In the genomic region with DNA sequence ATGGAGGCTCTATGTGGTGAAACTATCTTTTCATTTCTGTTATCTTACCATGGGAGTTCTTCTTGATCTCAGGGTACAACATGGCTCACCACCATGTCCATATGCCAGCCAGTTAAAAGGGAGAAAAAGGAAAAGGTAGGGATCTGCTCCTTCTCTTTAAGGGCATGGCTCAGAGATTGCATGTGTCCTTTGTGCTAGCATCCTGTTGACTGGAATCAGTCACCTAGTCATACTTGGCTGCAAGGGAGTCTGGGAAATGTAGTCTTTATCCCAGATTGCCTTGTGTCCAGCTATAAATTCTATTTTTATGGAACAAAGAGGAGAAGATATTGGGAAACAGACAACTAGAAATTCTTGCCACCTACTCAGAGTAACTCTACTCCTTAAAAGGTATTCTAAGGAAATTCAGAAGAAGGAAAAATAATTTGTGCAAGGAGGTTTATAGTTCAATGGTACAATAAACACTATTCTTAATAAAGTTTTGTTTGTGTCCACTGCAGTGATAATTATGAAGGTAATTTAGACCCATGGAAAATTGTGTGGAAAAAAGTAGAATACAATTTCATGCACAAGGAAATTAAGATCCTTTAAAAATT, we compare ENCODE assay signal across 18 cellular contexts.
A peak's percentile ranks its signal among the peaks of the same experiment; 100 is the strongest.
DNase-seq lines count a peak whose midpoint lies in the region; ATAC-seq, FAIRE-seq and TF ChIP-seq lines count a peak whose summit lies in the region.
"Had no signal": no experiment of that assay in that cellular context is flagged by ENCODE, and none has a peak within 500 bp of the region (broad histone marks: within the 10 kb centered on the region; RNA-seq: fewer than 3 reads in every experiment).

No MANE protein-coding gene starts in this region.

- POLR2A ChIA-PET in K562 (lab: Yijun Ruan, JAX), result interaction anchor here (0.6 kb wide), 1 partner anchor 856 kb away, joined by 3 read pairs; no protein-coding TSS in a partner anchor

- H3K27me3 ChIP-seq in HUES64 (ENCODE audit: insufficient read depth, low read length), result no peaks in the 10 kb centered on the region
- peaks cover 7 to 15% of the 10 kb centered on the region in 2 experiments; a peak in 4 of 5 replicates for H3K27me3 ChIP-seq in K562 (ENCODE audit: control insufficient read depth in 2 of 2, insufficient read depth in 2 of 2, low read length in 2 of 2)
- H3K27me3 ChIP-seq: testis had no signal

- no peak overlapping the region for H3K27ac ChIP-seq in HUES64 (ENCODE audit: low read depth, low read length)
- no peak overlapping the region for H3K27ac ChIP-seq in K562 (ENCODE audit: extremely low read depth, low read depth, low read length)
- H3K27ac ChIP-seq: heart right ventricle, neutrophil, testis had no signal

- H3K36me3 ChIP-seq in HUES64 (ENCODE audit: insufficient read depth, low read length), result no peaks in the 10 kb centered on the region
- H3K36me3 ChIP-seq in K562 (ENCODE audit: control insufficient read depth, insufficient read depth, low read length), result no peaks in the 10 kb centered on the region
- H3K36me3 ChIP-seq: heart right ventricle, neutrophil had no signal

- peak; percentile 40 for DNase-seq in ELR (ENCODE audit: low read depth)
- DNase-seq in K562 (ENCODE audit: extremely low read depth in 1 of 4, low spot score in 3 of 4), result no peak
- DNase-seq in iPS-NIHi7 (ENCODE audit: extremely low spot score), result peak; percentile 59
- DNase-seq in NCI-H1092 treated with DMSO at 0.1 percent for 48 hours (lab: John Stamatoyannopoulos, UW), result no peak
- DNase-seq: activated CD4-positive, alpha-beta T cell treated with anti-CD3 and anti-CD28 coated beads, Interleukin-2, amount 10 ng/mL, durations not matched to agents 7 days and 5 days; effector memory CD4-positive, alpha-beta T cell; heart right ventricle; IMR-90; left cardiac atrium; NCI-H2029; NCI-H774; testis had no signal

- H3K79me2 ChIP-seq in K562 (ENCODE audit: control insufficient read depth, insufficient read depth, low read length), result no peaks in the 10 kb centered on the region

- no peak for TF ChIP-seq CTCF in K562 (IDR thresholded peaks at IDR 0.05 in 2 of 3, conservative IDR thresholded peaks at IDR 0.05 in 1 of 3; ENCODE audit: insufficient read depth in 2 of 3, low read depth in 1 of 3, low read length in 3 of 3)

- no peak for TF ChIP-seq EP300 in K562 (IDR thresholded peaks at IDR 0.05; ENCODE audit: low read length)

- FAIRE-seq in K562 (lab: Jason Lieb, UNC), result peak; percentile 56
- FAIRE-seq: TTC549 had no signal

- H3K4me1 ChIP-seq in HUES64 (ENCODE audit: insufficient read depth, low read length), result peaks cover 4% of the 10 kb centered on the region
- no peaks in the 10 kb centered on the region for H3K4me1 ChIP-seq in K562 (replicated peaks in 1 of 2; ENCODE audit: control insufficient read depth in 2 of 2, insufficient read depth in 2 of 2, low read length in 2 of 2)
- H3K4me1 ChIP-seq: heart right ventricle had no signal

- no peak for TF ChIP-seq RAD21 in K562 (CRISPR knock-in tag; conservative IDR thresholded peaks at IDR 0.05 in 1 of 2, IDR thresholded peaks at IDR 0.05 in 1 of 2)

- H3K9ac ChIP-seq in HUES64 (ENCODE audit: low read depth, low read length) (peak overlapping the region; percentile 27; the same call in 1 of the 2 replicates), K562 (ENCODE audit: insufficient read depth in 1 of 2, low read depth in 2 of 2, low read length in 2 of 2) (no peak overlapping the region)

- H3K4me2 ChIP-seq in K562 (ENCODE audit: insufficient read depth, low read length), result no peak overlapping the region

- CTCF ChIA-PET in K562 (lab: Yijun Ruan, JAX; ENCODE audit: low intra/inter-chr PET ratio), result no interaction called here

- H3K9me3 ChIP-seq in HUES64 (ENCODE audit: insufficient read depth, low read depth, low read length) (no peaks in the 10 kb centered on the region), K562 (replicated peaks; ENCODE audit: control insufficient read depth, insufficient read depth, low read depth, low read length) (no peaks in the 10 kb centered on the region)
- H3K9me3 ChIP-seq: heart right ventricle, neutrophil, testis had no signal

- H3K4me3 ChIP-seq in HUES64 (ENCODE audit: low read length) (no peak overlapping the region), K562 (no peak overlapping the region)
- H3K4me3 ChIP-seq: heart right ventricle, testis had no signal

- H3K9me1 ChIP-seq in K562 (ENCODE audit: control insufficient read depth, insufficient read depth, low read length), result no peaks in the 10 kb centered on the region

- no peaks in the 10 kb centered on the region; the same call in 1 of the 2 replicates for H4K20me1 ChIP-seq in K562 (replicated peaks; ENCODE audit: control insufficient read depth, insufficient read depth, low read length)

- BruUV-seq in K562 (replicated peaks; lab: Mats Ljungman, UMichigan), result no TSS peak

- TF ChIP-seq POLR2A in K562 (conservative IDR thresholded peaks at IDR 0.05), result no peak

- in situ Hi-C loops in K562 (cut with MboI), result no loop called here

- intact Hi-C loops in K562 (cut with micrococcal nuclease), result no loop called here

- H2AFZ ChIP-seq in K562 (ENCODE audit: low read depth, low read length), result no peak overlapping the region

- ATAC-seq in K562 (no peak), HG03432 (IDR thresholded peaks at IDR 0.05; ENCODE audit: unreplicated experiment) (no peak), GM19467 (IDR thresholded peaks at IDR 0.05; ENCODE audit: unreplicated experiment) (no peak), GM18858 (IDR thresholded peaks at IDR 0.05; ENCODE audit: unreplicated experiment) (no peak)
- ATAC-seq: heart right ventricle, left cardiac atrium had no signal

TF ChIP-seq in K562, 482 proteins besides CTCF, POLR2A, EP300 and RAD21 (continues in another document):
- TF ChIP-seq, protein P1, sequence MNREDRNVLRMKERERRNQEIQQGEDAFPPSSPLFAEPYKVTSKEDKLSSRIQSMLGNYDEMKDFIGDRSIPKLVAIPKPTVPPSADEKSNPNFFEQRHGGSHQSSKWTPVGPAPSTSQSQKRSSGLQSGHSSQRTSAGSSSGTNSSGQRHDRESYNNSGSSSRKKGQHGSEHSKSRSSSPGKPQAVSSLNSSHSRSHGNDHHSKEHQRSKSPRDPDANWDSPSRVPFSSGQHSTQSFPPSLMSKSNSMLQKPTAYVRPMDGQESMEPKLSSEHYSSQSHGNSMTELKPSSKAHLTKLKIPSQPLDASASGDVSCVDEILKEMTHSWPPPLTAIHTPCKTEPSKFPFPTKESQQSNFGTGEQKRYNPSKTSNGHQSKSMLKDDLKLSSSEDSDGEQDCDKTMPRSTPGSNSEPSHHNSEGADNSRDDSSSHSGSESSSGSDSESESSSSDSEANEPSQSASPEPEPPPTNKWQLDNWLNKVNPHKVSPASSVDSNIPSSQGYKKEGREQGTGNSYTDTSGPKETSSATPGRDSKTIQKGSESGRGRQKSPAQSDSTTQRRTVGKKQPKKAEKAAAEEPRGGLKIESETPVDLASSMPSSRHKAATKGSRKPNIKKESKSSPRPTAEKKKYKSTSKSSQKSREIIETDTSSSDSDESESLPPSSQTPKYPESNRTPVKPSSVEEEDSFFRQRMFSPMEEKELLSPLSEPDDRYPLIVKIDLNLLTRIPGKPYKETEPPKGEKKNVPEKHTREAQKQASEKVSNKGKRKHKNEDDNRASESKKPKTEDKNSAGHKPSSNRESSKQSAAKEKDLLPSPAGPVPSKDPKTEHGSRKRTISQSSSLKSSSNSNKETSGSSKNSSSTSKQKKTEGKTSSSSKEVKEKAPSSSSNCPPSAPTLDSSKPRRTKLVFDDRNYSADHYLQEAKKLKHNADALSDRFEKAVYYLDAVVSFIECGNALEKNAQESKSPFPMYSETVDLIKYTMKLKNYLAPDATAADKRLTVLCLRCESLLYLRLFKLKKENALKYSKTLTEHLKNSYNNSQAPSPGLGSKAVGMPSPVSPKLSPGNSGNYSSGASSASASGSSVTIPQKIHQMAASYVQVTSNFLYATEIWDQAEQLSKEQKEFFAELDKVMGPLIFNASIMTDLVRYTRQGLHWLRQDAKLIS (CRISPR knock-in tag; IDR thresholded peaks at IDR 0.05), result no peak
- TF ChIP-seq, protein P2, sequence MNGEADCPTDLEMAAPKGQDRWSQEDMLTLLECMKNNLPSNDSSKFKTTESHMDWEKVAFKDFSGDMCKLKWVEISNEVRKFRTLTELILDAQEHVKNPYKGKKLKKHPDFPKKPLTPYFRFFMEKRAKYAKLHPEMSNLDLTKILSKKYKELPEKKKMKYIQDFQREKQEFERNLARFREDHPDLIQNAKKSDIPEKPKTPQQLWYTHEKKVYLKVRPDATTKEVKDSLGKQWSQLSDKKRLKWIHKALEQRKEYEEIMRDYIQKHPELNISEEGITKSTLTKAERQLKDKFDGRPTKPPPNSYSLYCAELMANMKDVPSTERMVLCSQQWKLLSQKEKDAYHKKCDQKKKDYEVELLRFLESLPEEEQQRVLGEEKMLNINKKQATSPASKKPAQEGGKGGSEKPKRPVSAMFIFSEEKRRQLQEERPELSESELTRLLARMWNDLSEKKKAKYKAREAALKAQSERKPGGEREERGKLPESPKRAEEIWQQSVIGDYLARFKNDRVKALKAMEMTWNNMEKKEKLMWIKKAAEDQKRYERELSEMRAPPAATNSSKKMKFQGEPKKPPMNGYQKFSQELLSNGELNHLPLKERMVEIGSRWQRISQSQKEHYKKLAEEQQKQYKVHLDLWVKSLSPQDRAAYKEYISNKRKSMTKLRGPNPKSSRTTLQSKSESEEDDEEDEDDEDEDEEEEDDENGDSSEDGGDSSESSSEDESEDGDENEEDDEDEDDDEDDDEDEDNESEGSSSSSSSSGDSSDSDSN (IDR thresholded peaks at IDR 0.05; ENCODE audit: borderline replicate concordance in 1 of 2, low read depth in 2 of 2, low read length in 2 of 2), result no peak
- TF ChIP-seq CBX5 (IDR thresholded peaks at IDR 0.05; ENCODE audit: borderline replicate concordance, low read depth) (no peak), TCF7 (IDR thresholded peaks at IDR 0.05; ENCODE audit: borderline replicate concordance) (no peak), YBX1 (IDR thresholded peaks at IDR 0.05) (no peak), ZNF445 (CRISPR knock-in tag; IDR thresholded peaks at IDR 0.05; ENCODE audit: low read depth) (no peak)
- TF ChIP-seq, protein P3, sequence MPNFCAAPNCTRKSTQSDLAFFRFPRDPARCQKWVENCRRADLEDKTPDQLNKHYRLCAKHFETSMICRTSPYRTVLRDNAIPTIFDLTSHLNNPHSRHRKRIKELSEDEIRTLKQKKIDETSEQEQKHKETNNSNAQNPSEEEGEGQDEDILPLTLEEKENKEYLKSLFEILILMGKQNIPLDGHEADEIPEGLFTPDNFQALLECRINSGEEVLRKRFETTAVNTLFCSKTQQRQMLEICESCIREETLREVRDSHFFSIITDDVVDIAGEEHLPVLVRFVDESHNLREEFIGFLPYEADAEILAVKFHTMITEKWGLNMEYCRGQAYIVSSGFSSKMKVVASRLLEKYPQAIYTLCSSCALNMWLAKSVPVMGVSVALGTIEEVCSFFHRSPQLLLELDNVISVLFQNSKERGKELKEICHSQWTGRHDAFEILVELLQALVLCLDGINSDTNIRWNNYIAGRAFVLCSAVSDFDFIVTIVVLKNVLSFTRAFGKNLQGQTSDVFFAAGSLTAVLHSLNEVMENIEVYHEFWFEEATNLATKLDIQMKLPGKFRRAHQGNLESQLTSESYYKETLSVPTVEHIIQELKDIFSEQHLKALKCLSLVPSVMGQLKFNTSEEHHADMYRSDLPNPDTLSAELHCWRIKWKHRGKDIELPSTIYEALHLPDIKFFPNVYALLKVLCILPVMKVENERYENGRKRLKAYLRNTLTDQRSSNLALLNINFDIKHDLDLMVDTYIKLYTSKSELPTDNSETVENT (CRISPR knock-in tag; IDR thresholded peaks at IDR 0.05), result no peak

Comparison
In these comparisons a context has a peak if more than half of its experiments do, and no peak if none do; other contexts are left out.
1. DNase-seq: peak in ELR (single experiment) and iPS-NIHi7 (single experiment); none in K562 (0 of 4) and NCI-H1092 treated with DMSO at 0.1 percent for 48 hours (single experiment).